In genomic region chr5:74085186-74085585, GRCh38 we compare ENCODE assay signal across 17 cellular contexts.
"Had no signal": no experiment of that assay in that cellular context is flagged by ENCODE, and none has a peak within 500 bp of the region (broad histone marks: within the 10 kb centered on the region; RNA-seq: fewer than 3 reads in every experiment).

No MANE protein-coding gene starts in this region.

- H3K4me3 ChIP-seq: breast epithelium, esophagus squamous epithelium, upper lobe of left lung had no signal

- H3K36me3 Mint-ChIP-seq: activated naive CD4-positive, alpha-beta T cell treated with anti-CD3 and anti-CD28 coated beads, Interleukin-2, amount 50 U/mL, for 72 hours; naive B cell; stimulated activated naive B cell treated with anti-CD40 and anti-IgM and Interleukin-4, amounts not matched to agents 10 μg/mL and 1 μg/mL and 100 μg/mL, for 72 hours had no signal

- H3K36me3 ChIP-seq: breast epithelium, esophagus squamous epithelium, neutrophil, upper lobe of left lung had no signal

- DNase-seq: activated CD4-positive, alpha-beta T cell treated with anti-CD3 and anti-CD28 coated beads, Interleukin-2, amount 50 U/mL, for 4 hours; activated effector memory CD4-positive, alpha-beta T cell treated with anti-CD3 and anti-CD28 coated beads, Interleukin-2, amount 50 U/mL, for 16 hours; activated T-cell treated with anti-CD3 and anti-CD28 coated beads, Interleukin-2, amount 50 U/mL, for 4 hours; esophagus squamous epithelium; foreskin keratinocyte; head of caudate nucleus; midbrain; naive B cell; stimulated activated CD4-positive, alpha-beta T cell treated with anti-CD3 and anti-CD28 coated beads, Interleukin-2, amount 100 ng/mL, for 24 hours; stimulated activated naive B cell treated with anti-CD40 and anti-IgM and Interleukin-4, amounts not matched to agents 10 μg/mL and 1 μg/mL and 100 μg/mL, for 72 hours; substantia nigra had no signal

- ATAC-seq: activated CD4-positive, CD25-positive, alpha-beta regulatory T cell treated with anti-CD3 and anti-CD28 coated beads, Interleukin-2, amount 50 U/mL, for 24 hours; activated naive CD4-positive, alpha-beta T cell treated with anti-CD3 and anti-CD28 coated beads, Interleukin-2, amount 50 U/mL, for 72 hours; activated T-cell treated with anti-CD3 and anti-CD28 coated beads, Interleukin-2, amount 50 U/mL, for 4 hours; foreskin keratinocyte; sciatic nerve; stimulated activated naive B cell treated with anti-CD40 and anti-IgM and Interleukin-4, amounts not matched to agents 10 μg/mL and 1 μg/mL and 100 μg/mL, for 72 hours had no signal

- H3K27ac ChIP-seq: breast epithelium, esophagus squamous epithelium, foreskin keratinocyte, neutrophil had no signal

- H3K27me3 ChIP-seq: breast epithelium, esophagus squamous epithelium, foreskin keratinocyte, neutrophil, upper lobe of left lung had no signal

- H3K27me3 Mint-ChIP-seq: naive B cell had no signal

- H3K9me3 ChIP-seq: breast epithelium, esophagus squamous epithelium, neutrophil, upper lobe of left lung had no signal

- H3K9me3 Mint-ChIP-seq: activated naive CD4-positive, alpha-beta T cell treated with anti-CD3 and anti-CD28 coated beads, Interleukin-2, amount 50 U/mL, for 72 hours; activated T-cell treated with anti-CD3 and anti-CD28 coated beads, Interleukin-2, amount 50 U/mL, for 4 hours; naive B cell; stimulated activated naive B cell treated with anti-CD40 and anti-IgM and Interleukin-4, amounts not matched to agents 10 μg/mL and 1 μg/mL and 100 μg/mL, for 72 hours had no signal

- H3K4me1 ChIP-seq: breast epithelium, esophagus squamous epithelium, foreskin keratinocyte had no signal

- H3K27ac Mint-ChIP-seq: activated naive CD4-positive, alpha-beta T cell treated with anti-CD3 and anti-CD28 coated beads, Interleukin-2, amount 50 U/mL, for 72 hours; stimulated activated naive B cell treated with anti-CD40 and anti-IgM and Interleukin-4, amounts not matched to agents 10 μg/mL and 1 μg/mL and 100 μg/mL, for 72 hours had no signal

- H3K4me1 Mint-ChIP-seq: naive B cell; stimulated activated naive B cell treated with anti-CD40 and anti-IgM and Interleukin-4, amounts not matched to agents 10 μg/mL and 1 μg/mL and 100 μg/mL, for 72 hours had no signal

- H3K4me3 Mint-ChIP-seq: activated T-cell treated with anti-CD3 and anti-CD28 coated beads, Interleukin-2, amount 50 U/mL, for 4 hours; stimulated activated naive B cell treated with anti-CD40 and anti-IgM and Interleukin-4, amounts not matched to agents 10 μg/mL and 1 μg/mL and 100 μg/mL, for 72 hours had no signal
